ENCODE assay signal across 7 cellular contexts in genomic region chr1:2049517-2050481, GRCh38. TPM values are rescaled to one million over a fixed set of nuclear protein-coding genes. Genes with fewer than 3 reads are reported as not detected.
DNase-seq lines count a peak whose midpoint lies in the region; ATAC-seq, FAIRE-seq and TF ChIP-seq lines count a peak whose summit lies in the region.

Gene PRKCZ, plus strand, starts transcription at chr1:2050411. Its CDS starts 220 bp downstream, at chr1:2050631.

- no peak for TF ChIP-seq EP300 in Ishikawa (IDR thresholded peaks at IDR 0.05; ENCODE audit: borderline replicate concordance)

- H3K9me3 ChIP-seq in small intestine (ENCODE audit: control insufficient read depth, low read depth) = no peaks in the 10 kb centered on the region

- H3K27me3 Mint-ChIP-seq in activated naive CD8-positive, alpha-beta T cell treated with anti-CD3 and anti-CD28 coated beads, Interleukin-2, amount 50 U/mL, for 24 hours = peaks cover 17% of the 10 kb centered on the region

- no peak for FAIRE-seq in small intestine (lab: Jason Lieb, UNC)

- H3K27me3 ChIP-seq in small intestine (ENCODE audit: control insufficient read depth in 2 of 2, insufficient read depth in 2 of 2, low read length in 2 of 2) = peaks cover 0 to 2% of the 10 kb centered on the region in 2 donors

- peak within 1 kb of the TSS; percentile 82 to 93 for H3K4me3 ChIP-seq in small intestine (ENCODE audit: low read depth in 1 of 2, low read length in 2 of 2)

- peak within 1 kb of the TSS; percentile 82 to 97 for H3K27ac ChIP-seq in small intestine (ENCODE audit: low read depth in 1 of 2, low read length in 1 of 2)

- H3K4me3 Mint-ChIP-seq in activated naive CD8-positive, alpha-beta T cell treated with anti-CD3 and anti-CD28 coated beads, Interleukin-2, amount 50 U/mL, for 24 hours = peak within 1 kb of the TSS; percentile 78

- H3K4me1 Mint-ChIP-seq in activated naive CD8-positive, alpha-beta T cell treated with anti-CD3 and anti-CD28 coated beads, Interleukin-2, amount 50 U/mL, for 24 hours = peaks cover 17% of the 10 kb centered on the region

- DNase-seq in SW 1271 (lab: John Stamatoyannopoulos, UW) = peak; percentile 20 to 72
- peak; percentile 94 for DNase-seq in activated naive CD8-positive, alpha-beta T cell treated with anti-CD3 and anti-CD28 coated beads, Interleukin-2, amount 50 U/mL, for 24 hours
- DNase-seq in iPS DF 4.7 (ENCODE audit: extremely low read depth, low spot score) = peak; percentile 71
- DNase-seq in small intestine = peak; percentile 96
- DNase-seq in globus pallidus (ENCODE audit: low spot score) = no peak

- H3K4me1 ChIP-seq in small intestine (ENCODE audit: control insufficient read depth in 2 of 2, insufficient read depth in 1 of 2, low read depth in 1 of 2, low read length in 1 of 2) = peaks cover 4 to 6% of the 10 kb centered on the region in 2 donors

- H3K36me3 ChIP-seq in small intestine (ENCODE audit: control insufficient read depth in 2 of 2, insufficient read depth in 2 of 2, low read length in 2 of 2) = no peaks in the 10 kb centered on the region

- no peaks in the 10 kb centered on the region for H3K9me3 Mint-ChIP-seq in activated naive CD8-positive, alpha-beta T cell treated with anti-CD3 and anti-CD28 coated beads, Interleukin-2, amount 50 U/mL, for 24 hours

- WGBS in small intestine, 3 donors = 2 to 4% (median 3%) methylated on average over 54 to 98 of the region's 98 CpGs

- ATAC-seq in GM18858 (IDR thresholded peaks at IDR 0.05; ENCODE audit: unreplicated experiment) = peak; percentile 46
- ATAC-seq in activated naive CD8-positive, alpha-beta T cell treated with anti-CD3 and anti-CD28 coated beads, Interleukin-2, amount 50 U/mL, for 24 hours = peak; percentile 91

- peak; percentile 21; the same call in 1 of the 2 replicates for TF ChIP-seq RAD21 in Ishikawa (IDR thresholded peaks at IDR 0.05; ENCODE audit: low read depth)

- no peaks in the 10 kb centered on the region for H3K36me3 Mint-ChIP-seq in activated naive CD8-positive, alpha-beta T cell treated with anti-CD3 and anti-CD28 coated beads, Interleukin-2, amount 50 U/mL, for 24 hours (ENCODE audit: low read depth)

- peak within 1 kb of the TSS; percentile 27 for H3K27ac Mint-ChIP-seq in activated naive CD8-positive, alpha-beta T cell treated with anti-CD3 and anti-CD28 coated beads, Interleukin-2, amount 50 U/mL, for 24 hours

TF ChIP-seq in Ishikawa, 13 proteins besides CTCF, POLR2A, EP300 and RAD21:
- no peak for TF ChIP-seq YY1 (IDR thresholded peaks at IDR 0.05; ENCODE audit: low read depth)
- no peak for TF ChIP-seq TEAD4 (IDR thresholded peaks at IDR 0.05)
- TF ChIP-seq CEBPB (IDR thresholded peaks at IDR 0.05) = no peak
- TF ChIP-seq TCF12 (IDR thresholded peaks at IDR 0.05; ENCODE audit: low read depth) = no peak
- no peak for TF ChIP-seq CREB1 (IDR thresholded peaks at IDR 0.05; ENCODE audit: low read depth)
- peak; percentile 81 for TF ChIP-seq ZBTB7A (IDR thresholded peaks at IDR 0.05; ENCODE audit: low read depth)
- TF ChIP-seq EGR1 (IDR thresholded peaks at IDR 0.05) = peak; percentile 28
- TF ChIP-seq USF1 (IDR thresholded peaks at IDR 0.05) = no peak
- TF ChIP-seq TAF1 (IDR thresholded peaks at IDR 0.05; ENCODE audit: low read depth) = peak; percentile 57
- 0 out of 2 replicates have a peak, but pooled peaks have one; percentile 1 for TF ChIP-seq MAX (IDR thresholded peaks at IDR 0.05)
- no peak for TF ChIP-seq REST (IDR thresholded peaks at IDR 0.05; ENCODE audit: low read depth)
- TF ChIP-seq NFIC (IDR thresholded peaks at IDR 0.05) = no peak
- TF ChIP-seq FOXM1 (IDR thresholded peaks at IDR 0.05; ENCODE audit: borderline replicate concordance, low read depth) = no peak

RNA-seq across cellular contexts. Expression of gene PRKCZ, which starts in this region (rescaled TPM):
- polyA plus RNA-seq in small intestine = 100 to 1,000 TPM in 2 of 3 donors, 10 to 100 TPM in 1; 44.2 to 252 (median 206) TPM
